ENCODE assay signal across 8 cellular contexts in the genomic region with DNA sequence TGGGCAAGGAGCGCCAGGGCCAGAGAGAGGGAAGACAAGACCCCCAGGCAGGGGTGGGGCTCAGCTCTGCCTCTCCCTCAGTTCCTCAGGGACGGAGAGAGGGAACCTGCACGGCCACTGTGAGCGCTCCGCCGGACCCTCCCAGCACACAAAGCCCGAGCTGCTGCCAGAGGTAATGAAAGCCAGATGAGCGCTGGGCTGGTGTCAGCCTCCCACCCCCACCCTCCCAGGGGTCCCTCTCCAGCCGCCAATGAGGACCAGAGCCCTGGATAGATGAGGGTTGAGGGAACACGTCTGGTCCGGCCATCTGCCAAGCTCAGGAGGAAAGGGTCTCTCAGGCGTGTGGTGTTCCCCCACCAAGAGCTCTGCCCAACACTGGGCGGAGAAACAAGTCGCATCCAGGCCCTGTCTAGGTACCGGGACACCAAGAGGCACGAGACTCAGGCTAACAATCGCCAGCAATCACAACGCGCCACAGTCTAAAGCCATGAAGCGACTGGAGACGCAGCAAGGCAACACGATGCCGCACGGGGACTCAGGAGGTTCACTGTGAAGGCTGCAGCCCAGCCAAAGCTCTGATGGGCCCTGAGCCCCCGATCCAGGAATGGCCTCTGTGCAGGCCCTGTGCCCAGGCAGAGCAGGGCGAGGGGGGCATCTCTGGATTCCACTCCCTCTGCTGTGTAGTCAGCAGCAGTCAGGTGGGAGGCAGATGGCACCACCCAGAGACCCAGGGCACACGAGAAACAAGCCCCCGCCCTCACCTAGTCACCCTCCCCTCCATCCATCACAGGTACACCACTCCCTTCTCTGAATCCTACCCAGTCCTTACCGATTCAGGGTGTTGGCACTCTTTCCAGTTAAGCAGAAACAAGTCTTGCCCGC. TPM values are rescaled to one million over a fixed set of nuclear protein-coding genes. Genes with fewer than 3 reads are reported as not detected.
DNase-seq lines count a peak whose midpoint lies in the region; ATAC-seq and TF ChIP-seq lines count a peak whose summit lies in the region.

No MANE protein-coding gene starts in this region.

- in situ Hi-C loops in Panc1 (cut with HindIII; ENCODE audit: low pct_unique_long_range_greater_than_20kb, low sequenced_read_pairs) = no loop called here

- ATAC-seq in Panc1 = no peak
- peak; percentile 69 for ATAC-seq in esophagus mucosa
- ATAC-seq in HG02973 (IDR thresholded peaks at IDR 0.05; ENCODE audit: unreplicated experiment) = no peak
- ATAC-seq in GM18502 (IDR thresholded peaks at IDR 0.05; ENCODE audit: poor library complexity, unreplicated experiment) = no peak

- TF ChIP-seq CTCF in Panc1 (IDR thresholded peaks at IDR 0.05) = no peak
- TF ChIP-seq CTCF in ovary (IDR thresholded peaks at IDR 0.05) = no peak

- DNase-seq in DMS79 (lab: John Stamatoyannopoulos, UW) (peak; percentile 21), Panc1 (ENCODE audit: low read depth, low spot score) (no peak), ovary (no peak), GM19240 (ENCODE audit: insufficient read length, low spot score) (no peak)
- no peak for DNase-seq in central memory CD4-positive, alpha-beta T cell

- no peaks in the 10 kb centered on the region for H3K9me3 ChIP-seq in Panc1 (ENCODE audit: control insufficient read depth, insufficient read depth, low read depth, low read length)
- no peaks in the 10 kb centered on the region for H3K9me3 ChIP-seq in ovary

- H3K4me1 ChIP-seq in Panc1 (ENCODE audit: control insufficient read depth, insufficient read depth, low read length) = peaks cover 52% of the 10 kb centered on the region
- H3K4me1 ChIP-seq in ovary (ENCODE audit: insufficient read depth) = peaks cover 32% of the 10 kb centered on the region

- no peak overlapping the region for H3K27ac ChIP-seq in Panc1 (ENCODE audit: low read length)
- peak overlapping the region; percentile 48 to 54 for H3K27ac ChIP-seq in ovary

- POLR2A ChIA-PET in Panc1 (lab: Charles Lee) = interaction anchor here (0.8 kb wide), 1 partner anchor 28 kb away, joined by 3 read pairs; no protein-coding TSS in a partner anchor

- no peak for TF ChIP-seq EP300 in ovary (IDR thresholded peaks at IDR 0.05)

- intact Hi-C loops in Panc1 (cut with micrococcal nuclease; ENCODE audit: unreplicated experiment) = no loop called here
- intact Hi-C loops in ovary (cut with DNase I) = no loop called here

- H3K27me3 ChIP-seq in Panc1 (ENCODE audit: control insufficient read depth, insufficient read depth, low read length) (no peaks in the 10 kb centered on the region), ovary (no peaks in the 10 kb centered on the region)

- 22 to 26% (median 25%) methylated on average over 30 of the region's 30 CpGs for WGBS in ovary, 3 donors

- H3K4me3 ChIP-seq in Panc1 (ENCODE audit: low read depth in 2 of 2, low read length in 2 of 2) (peak overlapping the region; percentile 5 to 31; a peak in 3 of 4 replicates), ovary (peak overlapping the region; percentile 70)

- no peaks in the 10 kb centered on the region for H3K36me3 ChIP-seq in Panc1 (ENCODE audit: control insufficient read depth, insufficient read depth, low read length)
- no peaks in the 10 kb centered on the region for H3K36me3 ChIP-seq in ovary

- CTCF ChIA-PET in Panc1 (lab: Charles Lee) = no interaction called here

- no TSS peak for BruUV-seq in Panc1 (replicated peaks; lab: Mats Ljungman, UMichigan)

- TF ChIP-seq POLR2A in ovary (IDR thresholded peaks at IDR 0.05) = no peak

RNA-seq across cellular contexts. Expression of gene RALGDS, which starts 1.3 kb away (rescaled TPM):
- 25.8 TPM for total RNA-seq in Panc1 (2021; ENCODE audit: unreplicated experiment)
- 47.7 TPM for polyA plus RNA-seq in Panc1 (2012; ENCODE audit: insufficient read length)
- 35.0 TPM for total RNA-seq in esophagus mucosa
- total RNA-seq in ovary = 100 to 1,000 TPM in 1 of 7 donors, 10 to 100 TPM in 6; 26.6 to 139 (median 48.8) TPM
- polyA plus RNA-seq in ovary = 10 to 100 TPM; 26.2 to 55.4 TPM

RNA-seq across cellular contexts. Expression of gene GBGT1, which starts 44.0 kb away (rescaled TPM):
- total RNA-seq in Panc1 (2021; ENCODE audit: unreplicated experiment) (1.8 TPM), esophagus mucosa (2.0 TPM), ovary (10 to 100 TPM; 11.0 to 43.3 (median 25.9) TPM)
- polyA plus RNA-seq in Panc1 (2012; ENCODE audit: insufficient read length) = 2.6 TPM
- 10 to 100 TPM in 1 of 2 donors, 1 to 10 TPM in 1; 3.9 to 12.9 TPM for polyA plus RNA-seq in ovary

RNA-seq across cellular contexts. Expression of gene CEL, which starts 57.9 kb away (rescaled TPM):
- 4.3 TPM for total RNA-seq in Panc1 (2021; ENCODE audit: unreplicated experiment)
- 0.64 TPM for polyA plus RNA-seq in Panc1 (2012; ENCODE audit: insufficient read length)
- total RNA-seq in esophagus mucosa = 2.4 TPM
- 10 to 100 TPM in 1 of 7 donors, 1 to 10 TPM in 6; 1.8 to 13.6 (median 2.9) TPM for total RNA-seq in ovary
- polyA plus RNA-seq in ovary = 1 to 10 TPM; 1.3 TPM
